ENCODE assay signal across 1 cellular context in the genomic region with DNA sequence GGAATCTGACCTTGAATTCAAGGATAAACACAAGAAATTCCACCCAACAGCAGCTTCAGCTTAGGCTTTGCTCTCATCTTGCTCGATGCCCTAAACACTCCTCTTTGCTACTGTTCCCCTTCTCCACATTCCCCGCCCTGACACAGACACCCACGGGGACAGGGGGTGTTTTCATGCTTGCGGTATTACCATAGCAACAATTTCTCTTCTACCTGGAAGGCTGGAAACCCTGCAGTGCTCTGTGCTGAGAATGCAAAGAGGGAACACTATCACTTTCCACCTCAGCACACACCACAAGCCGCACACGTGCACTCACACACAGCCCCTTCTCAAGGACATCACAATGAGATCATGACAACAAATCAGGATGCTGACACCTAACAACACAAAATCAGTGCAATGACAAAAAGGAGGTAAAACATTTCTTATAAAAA.
TF ChIP-seq lines count a peak whose summit lies in the region.

No MANE protein-coding gene starts in this region.

TF ChIP-seq in SK-N-SH, 30 proteins besides CTCF, POLR2A, EP300 and RAD21 (continued from another document):
- no peak for TF ChIP-seq POLR2AphosphoS5 (IDR thresholded peaks at IDR 0.05; ENCODE audit: low read depth, low read length)
- no peak for TF ChIP-seq MXI1 (IDR thresholded peaks at IDR 0.05; ENCODE audit: low read depth, low read length)
- TF ChIP-seq RCOR1 (IDR thresholded peaks at IDR 0.05; ENCODE audit: low read length): no peak
- no peak for TF ChIP-seq GATA2 (CRISPR knock-in tag; IDR thresholded peaks at IDR 0.05)
- TF ChIP-seq, protein P1, sequence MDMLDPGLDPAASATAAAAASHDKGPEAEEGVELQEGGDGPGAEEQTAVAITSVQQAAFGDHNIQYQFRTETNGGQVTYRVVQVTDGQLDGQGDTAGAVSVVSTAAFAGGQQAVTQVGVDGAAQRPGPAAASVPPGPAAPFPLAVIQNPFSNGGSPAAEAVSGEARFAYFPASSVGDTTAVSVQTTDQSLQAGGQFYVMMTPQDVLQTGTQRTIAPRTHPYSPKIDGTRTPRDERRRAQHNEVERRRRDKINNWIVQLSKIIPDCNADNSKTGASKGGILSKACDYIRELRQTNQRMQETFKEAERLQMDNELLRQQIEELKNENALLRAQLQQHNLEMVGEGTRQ (IDR thresholded peaks at IDR 0.05; ENCODE audit: borderline replicate concordance, low read depth, low read length): no peak
- TF ChIP-seq NFIC (IDR thresholded peaks at IDR 0.05; ENCODE audit: borderline replicate concordance): no peak
- TF ChIP-seq NRF1 (IDR thresholded peaks at IDR 0.05; ENCODE audit: low read depth, low read length): no peak
- TF ChIP-seq SIN3A (IDR thresholded peaks at IDR 0.05; ENCODE audit: borderline replicate concordance, low read depth, low read length): no peak
